Comparison of ENCODE assay signal across 17 cellular contexts in the genomic region with DNA sequence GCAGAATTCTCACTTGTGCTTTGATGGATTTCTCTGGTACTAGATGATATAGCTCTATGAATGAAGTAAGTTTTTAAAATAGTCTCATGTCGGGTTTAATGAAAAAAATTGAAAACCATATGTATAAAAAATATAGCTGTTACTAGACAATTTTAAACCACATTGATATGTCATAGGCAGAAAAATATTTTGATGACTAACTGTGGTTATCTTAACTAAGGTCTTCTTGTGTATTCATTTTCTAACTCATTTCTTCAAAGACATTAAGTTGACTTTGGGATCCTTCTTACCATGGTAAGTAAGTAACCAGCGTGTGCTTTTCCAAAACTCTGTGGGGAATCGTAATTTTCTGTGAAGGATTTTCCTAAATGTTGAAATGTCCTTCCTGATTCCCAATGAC.
DNase-seq lines count a peak whose midpoint lies in the region; ATAC-seq and TF ChIP-seq lines count a peak whose summit lies in the region.
"Had no signal": no experiment of that assay in that cellular context is flagged by ENCODE, and none has a peak within 500 bp of the region (broad histone marks: within the 10 kb centered on the region; RNA-seq: fewer than 3 reads in every experiment).

No MANE protein-coding gene starts in this region.

- H3K27me3 ChIP-seq in rectal smooth muscle tissue (ENCODE audit: control insufficient read depth, insufficient read depth, low read length): no peaks in the 10 kb centered on the region
- H3K27me3 ChIP-seq in right lobe of liver: no peaks in the 10 kb centered on the region

- H3K4me1 ChIP-seq in rectal smooth muscle tissue (ENCODE audit: control insufficient read depth, insufficient read depth, low read length) (peaks cover 4% of the 10 kb centered on the region), right lobe of liver (no peaks in the 10 kb centered on the region)

- no peaks in the 10 kb centered on the region for H3K9me3 ChIP-seq in right lobe of liver

- intact Hi-C loops in right lobe of liver (cut with DNase I): no loop called here
- intact Hi-C loops in left ventricle myocardium superior (cut with micrococcal nuclease): no loop called here

- 57% methylated on average over 3 of the region's 3 CpGs for WGBS in right lobe of liver (ENCODE audit: insufficient coverage, low coverage, low lambda C conversion rate, missing lambda C conversion rate)

- TF ChIP-seq CTCF in right lobe of liver (IDR thresholded peaks at IDR 0.05): no peak

- TF ChIP-seq POLR2A in right lobe of liver (IDR thresholded peaks at IDR 0.05): no peak

- no peak overlapping the region for H3K9ac ChIP-seq in rectal smooth muscle tissue (ENCODE audit: low read length)

- no peak overlapping the region for H3K4me3 ChIP-seq in rectal smooth muscle tissue (ENCODE audit: low read length)
- H3K4me3 ChIP-seq in right lobe of liver: no peak overlapping the region

- peak overlapping the region; percentile 1 for H3K27ac ChIP-seq in rectal smooth muscle tissue (ENCODE audit: low read depth, low read length)
- no peak overlapping the region for H3K27ac ChIP-seq in right lobe of liver
- H3K27ac ChIP-seq: RWPE1 had no signal

- ATAC-seq in SK-N-SH treated with all-trans-retinoic acid at 6 μM for 48 hours: peak; percentile 47; the same call in 2 of the 3 replicates
- ATAC-seq in right lobe of liver: no peak
- ATAC-seq in left ventricle myocardium superior: no peak

- DNase-seq in ELR (ENCODE audit: low read depth): peak; percentile 75
- DNase-seq in fibroblast of gingiva (ENCODE audit: low read depth): peak; percentile 11
- DNase-seq in right lobe of liver: no peak
- no peak for DNase-seq in central memory CD4-positive, alpha-beta T cell
- DNase-seq in H4 (ENCODE audit: low spot score): no peak
- DNase-seq in left ventricle myocardium superior: no peak
- DNase-seq: activated CD4-positive, CD25-positive, alpha-beta regulatory T cell treated with anti-CD3 and anti-CD28 coated beads, Interleukin-2, amount 50 U/mL, for 72 hours; CD8-positive, alpha-beta memory T cell; DND-41; effector CD4-positive, alpha-beta T cell; Karpas-422; NCI-H1105; NCI-H2081 treated with DMSO at 0.1 percent for 48 hours; NK-92 treated with Interleukin-12 subunit alpha and Interleukin-12 subunit beta, amount 100 ng/mL, for 24 hours had no signal

- H3K36me3 ChIP-seq in rectal smooth muscle tissue (ENCODE audit: control insufficient read depth, insufficient read depth, low read length) (no peaks in the 10 kb centered on the region), right lobe of liver (no peaks in the 10 kb centered on the region)

TF ChIP-seq in SK-N-SH treated with all-trans-retinoic acid at 6 μM for 48 hours, 23 proteins besides CTCF, POLR2A, EP300 and RAD21:
- TF ChIP-seq ZNF565 (CRISPR knock-in tag; conservative IDR thresholded peaks at IDR 0.05; ENCODE audit: low read depth) (no peak), ESRRG (CRISPR knock-in tag; IDR thresholded peaks at IDR 0.05) (no peak), ZFP30 (CRISPR knock-in tag; IDR thresholded peaks at IDR 0.05) (no peak), CSRNP3 (CRISPR knock-in tag; IDR thresholded peaks at IDR 0.05) (no peak), CSDC2 (CRISPR knock-in tag; IDR thresholded peaks at IDR 0.05) (no peak), TCF4 (CRISPR knock-in tag; IDR thresholded peaks at IDR 0.05; ENCODE audit: borderline replicate concordance) (no peak), TSHZ2 (CRISPR knock-in tag; IDR thresholded peaks at IDR 0.05) (no peak), ZC3H10 (CRISPR knock-in tag; IDR thresholded peaks at IDR 0.05) (no peak), SNAI2 (CRISPR knock-in tag; IDR thresholded peaks at IDR 0.05) (no peak), BACH2 (CRISPR knock-in tag; IDR thresholded peaks at IDR 0.05; ENCODE audit: borderline replicate concordance) (no peak), POU6F1 (CRISPR knock-in tag; IDR thresholded peaks at IDR 0.05; ENCODE audit: borderline replicate concordance, low read depth) (no peak), ISL1 (CRISPR knock-in tag; IDR thresholded peaks at IDR 0.05) (no peak; the same call in 1 of the 2 replicates), OSR1 (CRISPR knock-in tag; IDR thresholded peaks at IDR 0.05) (no peak), PPARA (CRISPR knock-in tag; IDR thresholded peaks at IDR 0.05; ENCODE audit: borderline replicate concordance) (no peak), ZNF8 (CRISPR knock-in tag; IDR thresholded peaks at IDR 0.05) (no peak), ZNF70 (CRISPR knock-in tag; IDR thresholded peaks at IDR 0.05) (no peak)
- TF ChIP-seq, protein P1, sequence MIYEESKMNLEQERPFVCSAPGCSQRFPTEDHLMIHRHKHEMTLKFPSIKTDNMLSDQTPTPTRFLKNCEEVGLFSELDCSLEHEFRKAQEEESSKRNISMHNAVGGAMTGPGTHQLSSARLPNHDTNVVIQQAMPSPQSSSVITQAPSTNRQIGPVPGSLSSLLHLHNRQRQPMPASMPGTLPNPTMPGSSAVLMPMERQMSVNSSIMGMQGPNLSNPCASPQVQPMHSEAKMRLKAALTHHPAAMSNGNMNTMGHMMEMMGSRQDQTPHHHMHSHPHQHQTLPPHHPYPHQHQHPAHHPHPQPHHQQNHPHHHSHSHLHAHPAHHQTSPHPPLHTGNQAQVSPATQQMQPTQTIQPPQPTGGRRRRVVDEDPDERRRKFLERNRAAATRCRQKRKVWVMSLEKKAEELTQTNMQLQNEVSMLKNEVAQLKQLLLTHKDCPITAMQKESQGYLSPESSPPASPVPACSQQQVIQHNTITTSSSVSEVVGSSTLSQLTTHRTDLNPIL (CRISPR knock-in tag; IDR thresholded peaks at IDR 0.05; ENCODE audit: low read depth): no peak

Comparison
In these comparisons a context has a peak if more than half of its experiments do, and no peak if none do; other contexts are left out.
1. DNase-seq: peak in ELR (single experiment) and fibroblast of gingiva (single experiment); none in right lobe of liver (0 of 3), central memory CD4-positive, alpha-beta T cell (single experiment), H4 (single experiment) and left ventricle myocardium superior (single experiment).